In the genomic region with DNA sequence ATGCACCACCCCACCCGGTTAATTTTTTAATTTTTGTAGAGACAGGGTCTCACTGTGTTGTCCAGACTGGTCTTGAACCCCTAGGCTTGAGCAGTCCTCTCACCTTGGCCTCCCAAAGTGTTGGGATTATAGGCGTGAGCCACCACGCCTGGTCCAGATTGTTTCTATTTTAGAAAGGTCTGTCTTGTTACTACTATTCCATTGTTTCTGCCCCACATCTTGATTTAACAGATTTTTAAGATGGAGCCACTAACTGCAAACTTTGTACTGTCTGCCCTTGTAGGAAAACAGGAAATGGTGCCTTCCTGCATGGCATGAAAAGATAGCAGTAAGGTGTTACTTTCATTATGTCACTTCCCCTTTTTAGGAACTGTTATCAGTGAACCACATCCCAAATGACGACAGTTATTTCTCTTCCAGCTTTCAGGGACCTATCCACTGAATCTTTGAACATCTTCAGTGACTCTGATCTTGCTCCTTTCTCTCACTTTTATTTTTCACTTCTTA, we compare ENCODE assay signal across 1 cellular context.
TF ChIP-seq lines count a peak whose summit lies in the region.

No MANE protein-coding gene starts in this region.

TF ChIP-seq in GM23338, 12 proteins besides CTCF, POLR2A, EP300 and RAD21 (continued from another document):
- TF ChIP-seq REST (IDR thresholded peaks at IDR 0.05; ENCODE audit: unreplicated experiment) (no peak), JUNB (IDR thresholded peaks at IDR 0.05; ENCODE audit: unreplicated experiment) (no peak), NANOG (IDR thresholded peaks at IDR 0.05; ENCODE audit: borderline replicate concordance) (no peak), POLR2AphosphoS5 (IDR thresholded peaks at IDR 0.05; ENCODE audit: low read depth) (no peak), ZNF114 (CRISPR knock-in tag; IDR thresholded peaks at IDR 0.05) (no peak)
- TF ChIP-seq, protein P1, sequence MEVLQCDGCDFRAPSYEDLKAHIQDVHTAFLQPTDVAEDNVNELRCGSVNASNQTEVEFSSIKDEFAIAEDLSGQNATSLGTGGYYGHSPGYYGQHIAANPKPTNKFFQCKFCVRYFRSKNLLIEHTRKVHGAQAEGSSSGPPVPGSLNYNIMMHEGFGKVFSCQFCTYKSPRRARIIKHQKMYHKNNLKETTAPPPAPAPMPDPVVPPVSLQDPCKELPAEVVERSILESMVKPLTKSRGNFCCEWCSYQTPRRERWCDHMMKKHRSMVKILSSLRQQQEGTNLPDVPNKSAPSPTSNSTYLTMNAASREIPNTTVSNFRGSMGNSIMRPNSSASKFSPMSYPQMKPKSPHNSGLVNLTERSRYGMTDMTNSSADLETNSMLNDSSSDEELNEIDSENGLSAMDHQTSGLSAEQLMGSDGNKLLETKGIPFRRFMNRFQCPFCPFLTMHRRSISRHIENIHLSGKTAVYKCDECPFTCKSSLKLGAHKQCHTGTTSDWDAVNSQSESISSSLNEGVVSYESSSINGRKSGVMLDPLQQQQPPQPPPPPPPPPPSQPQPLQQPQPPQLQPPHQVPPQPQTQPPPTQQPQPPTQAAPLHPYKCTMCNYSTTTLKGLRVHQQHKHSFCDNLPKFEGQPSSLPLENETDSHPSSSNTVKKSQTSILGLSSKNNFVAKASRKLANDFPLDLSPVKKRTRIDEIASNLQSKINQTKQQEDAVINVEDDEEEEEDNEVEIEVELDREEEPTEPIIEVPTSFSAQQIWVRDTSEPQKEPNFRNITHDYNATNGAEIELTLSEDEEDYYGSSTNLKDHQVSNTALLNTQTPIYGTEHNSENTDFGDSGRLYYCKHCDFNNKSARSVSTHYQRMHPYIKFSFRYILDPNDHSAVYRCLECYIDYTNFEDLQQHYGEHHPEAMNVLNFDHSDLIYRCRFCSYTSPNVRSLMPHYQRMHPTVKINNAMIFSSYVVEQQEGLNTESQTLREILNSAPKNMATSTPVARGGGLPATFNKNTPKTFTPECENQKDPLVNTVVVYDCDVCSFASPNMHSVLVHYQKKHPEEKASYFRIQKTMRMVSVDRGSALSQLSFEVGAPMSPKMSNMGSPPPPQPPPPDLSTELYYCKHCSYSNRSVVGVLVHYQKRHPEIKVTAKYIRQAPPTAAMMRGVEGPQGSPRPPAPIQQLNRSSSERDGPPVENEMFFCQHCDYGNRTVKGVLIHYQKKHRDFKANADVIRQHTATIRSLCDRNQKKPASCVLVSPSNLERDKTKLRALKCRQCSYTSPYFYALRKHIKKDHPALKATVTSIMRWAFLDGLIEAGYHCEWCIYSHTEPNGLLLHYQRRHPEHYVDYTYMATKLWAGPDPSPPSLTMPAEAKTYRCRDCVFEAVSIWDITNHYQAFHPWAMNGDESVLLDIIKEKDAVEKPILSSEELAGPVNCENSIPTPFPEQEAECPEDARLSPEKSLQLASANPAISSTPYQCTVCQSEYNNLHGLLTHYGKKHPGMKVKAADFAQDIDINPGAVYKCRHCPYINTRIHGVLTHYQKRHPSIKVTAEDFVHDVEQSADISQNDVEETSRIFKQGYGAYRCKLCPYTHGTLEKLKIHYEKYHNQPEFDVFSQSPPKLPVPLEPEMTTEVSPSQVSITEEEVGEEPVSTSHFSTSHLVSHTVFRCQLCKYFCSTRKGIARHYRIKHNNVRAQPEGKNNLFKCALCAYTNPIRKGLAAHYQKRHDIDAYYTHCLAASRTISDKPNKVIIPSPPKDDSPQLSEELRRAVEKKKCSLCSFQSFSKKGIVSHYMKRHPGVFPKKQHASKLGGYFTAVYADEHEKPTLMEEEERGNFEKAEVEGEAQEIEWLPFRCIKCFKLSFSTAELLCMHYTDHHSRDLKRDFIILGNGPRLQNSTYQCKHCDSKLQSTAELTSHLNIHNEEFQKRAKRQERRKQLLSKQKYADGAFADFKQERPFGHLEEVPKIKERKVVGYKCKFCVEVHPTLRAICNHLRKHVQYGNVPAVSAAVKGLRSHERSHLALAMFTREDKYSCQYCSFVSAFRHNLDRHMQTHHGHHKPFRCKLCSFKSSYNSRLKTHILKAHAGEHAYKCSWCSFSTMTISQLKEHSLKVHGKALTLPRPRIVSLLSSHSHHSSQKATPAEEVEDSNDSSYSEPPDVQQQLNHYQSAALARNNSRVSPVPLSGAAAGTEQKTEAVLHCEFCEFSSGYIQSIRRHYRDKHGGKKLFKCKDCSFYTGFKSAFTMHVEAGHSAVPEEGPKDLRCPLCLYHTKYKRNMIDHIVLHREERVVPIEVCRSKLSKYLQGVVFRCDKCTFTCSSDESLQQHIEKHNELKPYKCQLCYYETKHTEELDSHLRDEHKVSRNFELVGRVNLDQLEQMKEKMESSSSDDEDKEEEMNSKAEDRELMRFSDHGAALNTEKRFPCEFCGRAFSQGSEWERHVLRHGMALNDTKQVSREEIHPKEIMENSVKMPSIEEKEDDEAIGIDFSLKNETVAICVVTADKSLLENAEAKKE (CRISPR knock-in tag; IDR thresholded peaks at IDR 0.05), result no peak
TF ChIP-seq in GM23338: peak in this region for 0.
